8 cellular contexts compared by ENCODE assay signal in the genomic region with DNA sequence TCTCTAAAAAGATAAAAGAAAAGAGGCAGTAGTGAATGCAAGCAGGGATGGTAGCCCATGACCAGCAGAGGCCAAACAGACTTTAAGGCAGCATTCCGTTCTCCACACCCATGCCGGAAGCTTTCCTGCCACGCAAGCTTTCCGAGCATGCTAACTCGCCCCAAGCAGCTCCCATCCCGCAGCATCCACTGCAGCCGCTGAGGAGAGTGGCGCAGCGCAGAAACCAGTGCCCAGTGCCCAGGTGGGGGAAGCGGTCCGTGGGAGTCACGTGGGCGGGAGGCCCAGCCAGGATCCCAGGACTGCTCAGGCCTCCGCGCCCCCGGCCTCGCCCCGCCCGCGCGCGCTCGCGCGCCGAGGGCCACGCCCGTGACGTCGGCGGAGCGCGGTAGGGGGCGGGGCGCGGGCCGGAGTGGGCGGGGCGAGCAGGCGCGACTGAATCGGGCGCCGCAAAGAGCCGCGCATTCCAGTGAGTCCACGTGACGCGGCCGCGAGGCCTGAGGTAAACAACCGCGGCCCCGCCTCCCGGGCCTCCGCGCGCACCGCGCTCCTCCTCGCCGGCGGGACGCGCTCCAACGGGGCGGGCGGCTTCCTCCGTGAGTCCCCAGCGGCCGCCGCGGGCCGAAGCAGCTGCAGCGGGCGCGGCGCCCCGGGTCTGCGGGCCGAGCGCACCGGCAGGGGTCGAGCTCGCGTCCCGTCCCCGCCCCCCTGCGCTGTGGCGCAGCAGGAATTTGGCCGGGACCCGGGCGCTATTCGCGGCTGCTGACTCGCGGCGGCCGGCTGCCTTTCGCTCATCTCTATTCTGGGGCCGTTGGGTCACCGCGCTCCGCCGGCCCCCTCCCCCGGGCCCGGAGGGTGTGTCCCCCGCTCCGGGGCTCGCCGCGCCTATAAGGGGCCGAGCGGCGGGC. TPM values are rescaled to one million over a fixed set of nuclear protein-coding genes. Genes with fewer than 3 reads are reported as not detected.
A peak's percentile ranks its signal among the peaks of the same experiment; 100 is the strongest.
DNase-seq lines count a peak whose midpoint lies in the region; ATAC-seq, FAIRE-seq and TF ChIP-seq lines count a peak whose summit lies in the region.

A gene with protein sequence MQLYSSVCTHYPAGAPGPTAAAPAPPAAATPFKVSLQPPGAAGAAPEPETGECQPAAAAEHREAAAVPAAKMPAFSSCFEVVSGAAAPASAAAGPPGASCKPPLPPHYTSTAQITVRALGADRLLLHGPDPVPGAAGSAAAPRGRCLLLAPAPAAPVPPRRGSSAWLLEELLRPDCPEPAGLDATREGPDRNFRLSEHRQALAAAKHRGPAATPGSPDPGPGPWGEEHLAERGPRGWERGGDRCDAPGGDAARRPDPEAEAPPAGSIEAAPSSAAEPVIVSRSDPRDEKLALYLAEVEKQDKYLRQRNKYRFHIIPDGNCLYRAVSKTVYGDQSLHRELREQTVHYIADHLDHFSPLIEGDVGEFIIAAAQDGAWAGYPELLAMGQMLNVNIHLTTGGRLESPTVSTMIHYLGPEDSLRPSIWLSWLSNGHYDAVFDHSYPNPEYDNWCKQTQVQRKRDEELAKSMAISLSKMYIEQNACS (plus strand): TSS at position 529 of the 905 bp plus-strand sequence. CDS start 383 bp downstream, outside the sequence.

- peak within 1 kb of the TSS; percentile 83 for H3K4me3 ChIP-seq in A549
- peak within 1 kb of the TSS; percentile 60 for H3K4me3 ChIP-seq in WERI-Rb-1 (ENCODE audit: low read depth, low read length)
- H3K4me3 ChIP-seq in mammary epithelial cell (replicated peaks in 1 of 3; ENCODE audit: insufficient read depth in 1 of 3, low read depth in 2 of 3, low read length in 3 of 3): peak within 1 kb of the TSS; percentile 72 to 81 (median 77)
- H3K4me3 ChIP-seq in smooth muscle cell: peak within 1 kb of the TSS; percentile 84

- no peak for TF ChIP-seq RAD21 in A549 (conservative IDR thresholded peaks at IDR 0.05 in 1 of 2, IDR thresholded peaks at IDR 0.05 in 1 of 2)

- H3K36me3 ChIP-seq in WERI-Rb-1: no peaks in the 10 kb centered on the region
- H3K36me3 ChIP-seq in mammary epithelial cell (ENCODE audit: insufficient read depth, low read length): no peaks in the 10 kb centered on the region
- H3K36me3 ChIP-seq in smooth muscle cell (ENCODE audit: low read depth): no peaks in the 10 kb centered on the region

- TF ChIP-seq POLR2A in A549 (IDR thresholded peaks at IDR 0.05; ENCODE audit: low read length): peak; percentile 65
- peak; percentile 48 for TF ChIP-seq POLR2A in GM18526 (IDR thresholded peaks at IDR 0.05; ENCODE audit: extremely low read depth, insufficient read length)

- H2AFZ ChIP-seq in mammary epithelial cell (ENCODE audit: low read depth, low read length) (peak within 1 kb of the TSS; percentile 87), smooth muscle cell (ENCODE audit: low read depth) (peak within 1 kb of the TSS; percentile 78)

- POLR2A ChIA-PET in A549 (lab: Yijun Ruan, JAX): interaction anchor here (0.5 to 1.3 kb wide), 3 partner anchors 14 to 1193 kb away, joined by 3 to 4 read pairs (median 3); no protein-coding TSS in a partner anchor

- H3K9ac ChIP-seq in mammary epithelial cell (ENCODE audit: insufficient read depth, low read length) (peak within 1 kb of the TSS; percentile 76), smooth muscle cell (ENCODE audit: low read depth) (peak within 1 kb of the TSS; percentile 81)

- in situ Hi-C loops in mammary epithelial cell (cut with MboI; ENCODE audit: low sequenced_read_pairs in 2 of 2): no loop called here

- BruUV-seq in mammary epithelial cell (replicated peaks; lab: Mats Ljungman, UMichigan): no TSS peak

- intact Hi-C loops in mammary epithelial cell (cut with micrococcal nuclease): loop anchor here (1.0 to 2.0 kb wide), 2 partner anchors 106 to 124 kb away; no protein-coding TSS in a partner anchor

- TF ChIP-seq CTCF in A549 (IDR thresholded peaks at IDR 0.05): no peak
- TF ChIP-seq CTCF in WERI-Rb-1 (IDR thresholded peaks at IDR 0.05; ENCODE audit: low read depth, low read length): no peak
- TF ChIP-seq CTCF in mammary epithelial cell (conservative IDR thresholded peaks at IDR 0.05 in 1 of 2, IDR thresholded peaks at IDR 0.05 in 1 of 2; ENCODE audit: extremely low read depth in 1 of 2, insufficient read depth in 1 of 2, low read depth in 1 of 2, low read length in 2 of 2): peak in 1 of 2 donors; percentile 22
- no peak for TF ChIP-seq CTCF in smooth muscle cell (IDR thresholded peaks at IDR 0.05; ENCODE audit: borderline replicate concordance, insufficient read depth, poor library complexity, severe bottlenecking)

- CTCF ChIA-PET in A549 (lab: Yijun Ruan, JAX) (interaction anchor here (0.6 to 1.6 kb wide), 4 partner anchors 81 to 100 kb away, joined by 3 to 6 read pairs (median 4); a partner anchor contains a TSS), mammary epithelial cell (lab: Charles Lee; ENCODE audit: low non-redundant PET) (interaction anchor here (0.6 kb wide), 1 partner anchor 111 kb away, joined by 4 read pairs; no protein-coding TSS in a partner anchor)

- no peak for TF ChIP-seq EP300 in A549 (IDR thresholded peaks at IDR 0.05)

- peaks cover 29% of the 10 kb centered on the region for H3K79me2 ChIP-seq in mammary epithelial cell (ENCODE audit: insufficient read depth, low read length)
- peaks cover 20% of the 10 kb centered on the region for H3K79me2 ChIP-seq in smooth muscle cell (ENCODE audit: low read depth)

- 0% methylated on average over 10 of the region's 115 CpGs for WGBS in A549 (ENCODE audit: missing lambda C conversion rate)
- WGBS in mammary epithelial cell (ENCODE audit: low coverage, missing lambda C conversion rate): 4% methylated on average over 10 of the region's 115 CpGs
- WGBS in smooth muscle cell (ENCODE audit: low lambda C conversion rate): 1% methylated on average over 59 of the region's 115 CpGs

- H4K20me1 ChIP-seq in mammary epithelial cell (ENCODE audit: insufficient read depth, low read length) (no peaks in the 10 kb centered on the region), smooth muscle cell (ENCODE audit: low read depth) (peaks cover 33% of the 10 kb centered on the region)

- no peaks in the 10 kb centered on the region for H3K9me3 ChIP-seq in A549
- no peaks in the 10 kb centered on the region for H3K9me3 ChIP-seq in WERI-Rb-1 (ENCODE audit: severe bottlenecking)
- no peaks in the 10 kb centered on the region for H3K9me3 ChIP-seq in mammary epithelial cell (replicated peaks; ENCODE audit: insufficient read depth, low read length)
- H3K9me3 ChIP-seq in smooth muscle cell (replicated peaks; ENCODE audit: low read depth): no peaks in the 10 kb centered on the region

- H3K4me1 ChIP-seq in A549 (peaks cover 17% of the 10 kb centered on the region; the same call in 2 of the 3 replicates), mammary epithelial cell (ENCODE audit: insufficient read depth, low read length) (peaks cover 14% of the 10 kb centered on the region), smooth muscle cell (ENCODE audit: low read depth) (peaks cover 16% of the 10 kb centered on the region)

- H3K27ac ChIP-seq in A549 (peak within 1 kb of the TSS; percentile 78 to 89), WERI-Rb-1 (peak within 1 kb of the TSS; percentile 44; the same call in 1 of the 2 replicates), mammary epithelial cell (ENCODE audit: insufficient read depth, low read depth, low read length) (peak within 1 kb of the TSS; percentile 61), smooth muscle cell (ENCODE audit: low read depth) (peak within 1 kb of the TSS; percentile 75)

- no peaks in the 10 kb centered on the region for H3F3A ChIP-seq in smooth muscle cell (ENCODE audit: low read depth)

- no peak for FAIRE-seq in A549 (lab: Jason Lieb, UNC)

- DNase-seq in A549 (ENCODE audit: low read depth in 1 of 2, low spot score in 1 of 2) (peak; percentile 85 to 91), NCI-H2107 (lab: John Stamatoyannopoulos, UW) (peak; percentile 58), WERI-Rb-1 (peak; percentile 78), mammary epithelial cell (peak; percentile 89), iPS-NIHi7 (ENCODE audit: extremely low spot score) (peak; percentile 93), smooth muscle cell (lab: John Stamatoyannopoulos, UW; ENCODE audit: unreplicated experiment) (peak; percentile 83)

- dilution Hi-C loops in mammary epithelial cell (cut with HindIII; ENCODE audit: low sequenced_read_pairs): no loop called here

- H3K27me3 ChIP-seq in WERI-Rb-1 (ENCODE audit: insufficient read depth, low read depth, severe bottlenecking): no peaks in the 10 kb centered on the region
- H3K27me3 ChIP-seq in mammary epithelial cell (ENCODE audit: insufficient read depth, low read length): no peaks in the 10 kb centered on the region
- H3K27me3 ChIP-seq in smooth muscle cell (ENCODE audit: low read depth): no peaks in the 10 kb centered on the region

- ATAC-seq in A549: peak; percentile 84 to 90
- ATAC-seq in HG03064 (IDR thresholded peaks at IDR 0.05; ENCODE audit: low read depth, unreplicated experiment): peak; percentile 82

- peak within 1 kb of the TSS; percentile 89 for H3K4me2 ChIP-seq in A549
- peak within 1 kb of the TSS; percentile 87 for H3K4me2 ChIP-seq in mammary epithelial cell (ENCODE audit: insufficient read depth, low read depth, low read length)
- H3K4me2 ChIP-seq in smooth muscle cell: peak within 1 kb of the TSS; percentile 93

TF ChIP-seq in A549, 52 proteins besides CTCF, POLR2A, EP300 and RAD21 (continues in another document):
- TF ChIP-seq, protein P1, sequence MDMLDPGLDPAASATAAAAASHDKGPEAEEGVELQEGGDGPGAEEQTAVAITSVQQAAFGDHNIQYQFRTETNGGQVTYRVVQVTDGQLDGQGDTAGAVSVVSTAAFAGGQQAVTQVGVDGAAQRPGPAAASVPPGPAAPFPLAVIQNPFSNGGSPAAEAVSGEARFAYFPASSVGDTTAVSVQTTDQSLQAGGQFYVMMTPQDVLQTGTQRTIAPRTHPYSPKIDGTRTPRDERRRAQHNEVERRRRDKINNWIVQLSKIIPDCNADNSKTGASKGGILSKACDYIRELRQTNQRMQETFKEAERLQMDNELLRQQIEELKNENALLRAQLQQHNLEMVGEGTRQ (IDR thresholded peaks at IDR 0.05): peak; percentile 82
- TF ChIP-seq JUN (IDR thresholded peaks at IDR 0.05) (peak in 1 of 2 experiments; percentile 10; a peak in 1 of 5 replicates), HOXB13 (CRISPR knock-in tag; IDR thresholded peaks at IDR 0.05; ENCODE audit: low read depth) (peak; percentile 56; the same call in 1 of the 2 replicates), CHD4 (IDR thresholded peaks at IDR 0.05; ENCODE audit: borderline replicate concordance) (no peak)

RNA-seq across cellular contexts. Expression of the gene that starts here (rescaled TPM):
- polyA plus RNA-seq in A549 (2011; rRNA removed): 2.3 and 2.4 TPM in 2 replicates
- polyA plus RNA-seq in A549 (2012; cell fraction: cytosol; rRNA removed): 0.99 and 1.4 TPM in 2 replicates
- 1.1 and 1.3 TPM in 2 replicates for polyA plus RNA-seq in A549 (2012; cell fraction: nucleus; rRNA removed)
- 1.8 to 2.5 TPM (median 2.4 TPM) in 3 replicates for polyA plus RNA-seq in A549 (2017; fragmentation: RNase III; extraction: RNeasy Plus Mini Kit Qiagen cat#74134 plus additional on column Dnase treatment)
- 2.1 and 2.3 TPM in 2 replicates for polyA minus RNA-seq in A549 (2011; rRNA and poly(A)+ RNA removed)
- 10 to 100 TPM in 1 of 2 donors, 1 to 10 TPM in 1; 9.6 to 12.0 TPM for total RNA-seq in mammary epithelial cell
- polyA plus RNA-seq in mammary epithelial cell: 2.2 TPM
- polyA minus RNA-seq in mammary epithelial cell: 1.2 TPM
- total RNA-seq in smooth muscle cell: 11.6 and 12.9 TPM in 2 replicates
- polyA plus RNA-seq in smooth muscle cell: 10.8 and 14.0 TPM in 2 replicates

Comparison
In these comparisons a context has a peak if more than half of its experiments do, and no peak if none do; other contexts are left out.
1. Peak in every context shown above with its lines: DNase-seq, ATAC-seq, H3K4me3 ChIP-seq and H3K27ac ChIP-seq.